In the genomic region with DNA sequence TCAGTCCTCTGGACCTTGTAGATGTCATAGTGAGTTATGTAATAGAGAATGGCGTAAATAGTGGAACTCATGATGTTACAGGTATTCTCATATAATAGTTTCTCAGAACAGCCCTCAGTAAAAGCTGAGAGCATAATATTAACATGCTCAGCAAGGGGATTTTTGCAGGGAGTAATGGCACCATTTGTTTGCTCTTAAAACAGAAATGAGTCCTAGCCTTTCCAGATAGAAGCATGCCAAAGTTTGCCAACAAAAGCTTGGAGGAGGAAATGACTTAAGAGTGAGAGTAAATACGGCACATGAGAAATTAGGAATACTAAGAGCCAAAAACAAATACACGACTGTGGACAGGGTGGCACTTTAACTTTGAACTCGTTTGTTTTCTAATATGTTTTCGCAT, we compare ENCODE assay signal across 19 cellular contexts.
"Had no signal": no experiment of that assay in that cellular context is flagged by ENCODE, and none has a peak within 500 bp of the region (broad histone marks: within the 10 kb centered on the region; RNA-seq: fewer than 3 reads in every experiment).

No MANE protein-coding gene starts in this region.

- H3K4me3 ChIP-seq: adrenal gland, ascending aorta, pancreas, psoas muscle, thyroid gland had no signal

- H3K9me3 ChIP-seq: adrenal gland, ascending aorta, neutrophil, pancreas, psoas muscle, thyroid gland had no signal

- H3K4me1 ChIP-seq: adrenal gland, ascending aorta, pancreas, psoas muscle, thyroid gland had no signal

- H3K27ac ChIP-seq: adrenal gland, neutrophil, pancreas, psoas muscle, thyroid gland had no signal

- H3K27me3 ChIP-seq: adrenal gland, ascending aorta, neutrophil, pancreas, thyroid gland had no signal

- H3K36me3 ChIP-seq: adrenal gland, ascending aorta, neutrophil, pancreas, thyroid gland had no signal

- DNase-seq: activated T-cell treated with anti-CD3 and anti-CD28 coated beads, Interleukin-2, amount 50 U/mL, for 1 hour; adrenal gland; central memory CD4-positive, alpha-beta T cell; dermis blood vessel endothelial cell; effector CD8-positive, alpha-beta T cell; foreskin melanocyte; immature natural killer cell; pancreas; psoas muscle; right cardiac atrium; stimulated activated CD4-positive, alpha-beta T cell treated with anti-CD3 and anti-CD28 coated beads, Interleukin-4, amount 100 ng/mL, for 4 hours; stimulated activated naive CD8-positive, alpha-beta T cell treated with anti-CD3 and anti-CD28 coated beads, Interleukin-15, Interleukin-2, amounts not matched to agents 100 U/mL and 50 U/mL, for 24 hours; thyroid gland had no signal

- ATAC-seq: activated T-helper 17 cell treated with anti-CD3 and anti-CD28 coated beads, Interleukin-2, amount 50 U/mL, for 72 hours; left lobe of liver; natural killer cell treated with Interleukin-12 subunit alpha and Interleukin-12 subunit beta and Interleukin-15 and Interleukin-18, amount 100 ng/mL, for 72 hours; pancreas; psoas muscle; stimulated activated naive CD8-positive, alpha-beta T cell treated with anti-CD3 and anti-CD28 coated beads, Interleukin-15, Interleukin-2, amounts not matched to agents 100 U/mL and 50 U/mL, for 24 hours; WTC11 had no signal
